9 cellular contexts compared by ENCODE assay signal in genomic region chr10:102781921-102782542, GRCh38. TPM values are rescaled to one million over a fixed set of nuclear protein-coding genes. Genes with fewer than 3 reads are reported as not detected.
DNase-seq lines count a peak whose midpoint lies in the region; ATAC-seq and TF ChIP-seq lines count a peak whose summit lies in the region.
"Had no signal": no experiment of that assay in that cellular context is flagged by ENCODE, and none has a peak within 500 bp of the region (broad histone marks: within the 10 kb centered on the region; RNA-seq: fewer than 3 reads in every experiment).

No MANE protein-coding gene starts in this region.

- H3K27ac ChIP-seq in ascending aorta (peak overlapping the region; percentile 94 to 95), prostate gland (peak overlapping the region; percentile 92 to 95)

- no peaks in the 10 kb centered on the region for H3K36me3 ChIP-seq in ascending aorta
- H3K36me3 ChIP-seq in prostate gland = no peaks in the 10 kb centered on the region

- no peak for TF ChIP-seq CTCF in ascending aorta (IDR thresholded peaks at IDR 0.05)
- TF ChIP-seq CTCF in prostate gland (IDR thresholded peaks at IDR 0.05) = no peak

- H3K27me3 ChIP-seq in ascending aorta (no peaks in the 10 kb centered on the region), prostate gland (replicated peaks; ENCODE audit: insufficient read depth) (no peaks in the 10 kb centered on the region)

- H3K9me3 ChIP-seq in ascending aorta = no peaks in the 10 kb centered on the region
- H3K9me3 ChIP-seq in prostate gland = no peaks in the 10 kb centered on the region

- H3K4me1 ChIP-seq in ascending aorta = peaks cover 41 to 93% of the 10 kb centered on the region in 2 donors
- peaks cover 44% of the 10 kb centered on the region for H3K4me1 ChIP-seq in prostate gland (replicated peaks)

- ATAC-seq in Right ventricle myocardium superior (ENCODE audit: poor library complexity) (peak; percentile 58), GM19395 (IDR thresholded peaks at IDR 0.05; ENCODE audit: unreplicated experiment) (no peak), GM21619 (IDR thresholded peaks at IDR 0.05; ENCODE audit: unreplicated experiment) (no peak)

- intact Hi-C loops in ascending aorta (cut with DNase I) = loop anchor here (2.0 to 10.0 kb wide), 3 partner anchors 21 to 137 kb away; partner anchors contain the start of gene TRIM8
- intact Hi-C loops in Right ventricle myocardium superior (cut with DNase I) = no loop called here
- intact Hi-C loops in prostate gland (cut with DNase I) = no loop called here

- H3K4me3 ChIP-seq in ascending aorta = peak overlapping the region; percentile 18 to 35
- peak overlapping the region in 1 of 2 donors; percentile 20 for H3K4me3 ChIP-seq in prostate gland

- TF ChIP-seq POLR2A in prostate gland (IDR thresholded peaks at IDR 0.05) = no peak

- DNase-seq in EH (ENCODE audit: low read depth) (peak; percentile 75), ascending aorta (ENCODE audit: low spot score in 2 of 2) (no peak), Right ventricle myocardium superior (no peak), prostate gland (ENCODE audit: low spot score) (no peak), activated T-cell treated with anti-CD3 and anti-CD28 coated beads for 4 hours (no peak), DMS53 (lab: John Stamatoyannopoulos, UW) (no peak)
- DNase-seq: NCI-H1105 treated with DMSO at 0.1 percent for 48 hours had no signal

- 54% methylated on average over 6 of the region's 6 CpGs for WGBS in prostate gland

RNA-seq across cellular contexts. Expression of gene WBP1L, which starts 38.3 kb away (rescaled TPM):
- total RNA-seq in ascending aorta (107 TPM), Right ventricle myocardium superior (19.7 TPM), prostate gland (100 to 1,000 TPM; 136 to 168 TPM)

RNA-seq across cellular contexts. Expression of gene CYP17A1, which starts 55.2 kb away (rescaled TPM):
- total RNA-seq in ascending aorta (116 TPM), Right ventricle myocardium superior (not detected), prostate gland (10 to 100 TPM in 1 of 2 donors, not detected in 1; 12.8 TPM)
